In the genomic region with DNA sequence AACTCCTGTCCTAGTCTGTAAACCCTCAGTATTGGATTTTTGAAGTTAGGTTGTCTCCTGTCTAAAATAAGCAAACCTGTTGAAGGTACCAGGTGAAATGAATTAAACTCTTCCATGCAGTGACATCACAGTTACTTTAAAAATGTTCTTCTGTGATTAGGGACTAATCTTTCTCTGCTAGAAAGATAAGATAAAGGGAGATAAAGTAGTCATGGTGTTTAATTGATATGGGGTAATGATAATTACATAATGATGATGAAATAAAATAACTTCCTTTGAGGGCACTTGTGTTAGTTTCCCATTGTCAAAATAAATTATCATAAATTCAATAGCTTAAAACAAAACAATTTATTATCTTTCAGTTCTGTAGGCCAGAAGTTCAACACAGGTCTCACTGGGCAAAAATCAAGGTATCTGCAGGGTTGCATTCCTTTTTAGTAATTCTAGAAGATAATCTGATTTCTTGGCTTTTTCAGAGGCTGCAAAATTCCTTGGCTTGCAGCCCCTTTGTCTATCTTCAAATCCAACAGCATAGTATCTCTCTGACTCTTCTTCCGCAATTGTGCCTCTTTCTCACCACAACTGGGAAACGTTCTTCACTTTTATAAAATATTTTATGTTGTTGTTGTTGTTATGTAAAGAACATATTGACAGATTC, we compare ENCODE assay signal across 31 cellular contexts.
"Had no signal": no experiment of that assay in that cellular context is flagged by ENCODE, and none has a peak within 500 bp of the region (broad histone marks: within the 10 kb centered on the region; RNA-seq: fewer than 3 reads in every experiment).

No MANE protein-coding gene starts in this region.

- H3K27ac ChIP-seq: neural progenitor cell, ovary, parathyroid adenoma, psoas muscle, right lobe of liver, skin epidermis, spleen, suprapubic skin, testis, tibial artery, transverse colon, upper lobe of right lung, uterus had no signal

- H3K27ac Mint-ChIP-seq: naive thymus-derived CD8-positive, alpha-beta T cell; natural killer cell treated with Interleukin-12 subunit alpha and Interleukin-12 subunit beta and Interleukin-15 and Interleukin-18, amount 100 ng/mL, for 72 hours; neural progenitor cell; progenitor cell of endocrine pancreas; stimulated activated memory B cell treated with anti-CD40 and anti-IgM and Interleukin-4, amounts not matched to agents 10 μg/mL and 1 μg/mL and 100 μg/mL, for 72 hours; stimulated activated naive CD8-positive, alpha-beta T cell treated with anti-CD3 and anti-CD28 coated beads, Interleukin-15, amount 100 ng/mL, for 72 hours; type B pancreatic cell had no signal

- H3K36me3 Mint-ChIP-seq: naive thymus-derived CD8-positive, alpha-beta T cell; natural killer cell treated with Interleukin-12 subunit alpha and Interleukin-12 subunit beta and Interleukin-15 and Interleukin-18, amount 100 ng/mL, for 72 hours; neural progenitor cell; stimulated activated memory B cell treated with anti-CD40 and anti-IgM and Interleukin-4, amounts not matched to agents 10 μg/mL and 1 μg/mL and 100 μg/mL, for 72 hours; type B pancreatic cell had no signal

- H3K9me3 Mint-ChIP-seq: neural progenitor cell; stimulated activated memory B cell treated with anti-CD40 and anti-IgM and Interleukin-4, amounts not matched to agents 10 μg/mL and 1 μg/mL and 100 μg/mL, for 72 hours; stimulated activated naive CD8-positive, alpha-beta T cell treated with anti-CD3 and anti-CD28 coated beads, Interleukin-15, amount 100 ng/mL, for 72 hours; type B pancreatic cell had no signal

- H3K27me3 Mint-ChIP-seq: naive thymus-derived CD8-positive, alpha-beta T cell; natural killer cell treated with Interleukin-12 subunit alpha and Interleukin-12 subunit beta and Interleukin-15 and Interleukin-18, amount 100 ng/mL, for 72 hours; progenitor cell of endocrine pancreas; stimulated activated memory B cell treated with anti-CD40 and anti-IgM and Interleukin-4, amounts not matched to agents 10 μg/mL and 1 μg/mL and 100 μg/mL, for 72 hours; stimulated activated naive CD8-positive, alpha-beta T cell treated with anti-CD3 and anti-CD28 coated beads, Interleukin-15, amount 100 ng/mL, for 72 hours; type B pancreatic cell had no signal

- H3K4me2 ChIP-seq: neural progenitor cell, smooth muscle cell had no signal

- H3K4me3 Mint-ChIP-seq: naive thymus-derived CD8-positive, alpha-beta T cell; natural killer cell treated with Interleukin-12 subunit alpha and Interleukin-12 subunit beta and Interleukin-15 and Interleukin-18, amount 100 ng/mL, for 72 hours; neural progenitor cell; stimulated activated memory B cell treated with anti-CD40 and anti-IgM and Interleukin-4, amounts not matched to agents 10 μg/mL and 1 μg/mL and 100 μg/mL, for 72 hours; stimulated activated naive CD8-positive, alpha-beta T cell treated with anti-CD3 and anti-CD28 coated beads, Interleukin-15, amount 100 ng/mL, for 72 hours; type B pancreatic cell had no signal

- H3K4me1 Mint-ChIP-seq: naive thymus-derived CD8-positive, alpha-beta T cell; neural progenitor cell; stimulated activated memory B cell treated with anti-CD40 and anti-IgM and Interleukin-4, amounts not matched to agents 10 μg/mL and 1 μg/mL and 100 μg/mL, for 72 hours; stimulated activated naive CD8-positive, alpha-beta T cell treated with anti-CD3 and anti-CD28 coated beads, Interleukin-15, amount 100 ng/mL, for 72 hours had no signal

- H3K79me2 ChIP-seq: parathyroid adenoma had no signal

- H3K36me3 ChIP-seq: neural progenitor cell, ovary, right lobe of liver, spleen, suprapubic skin, tibial artery, transverse colon, upper lobe of right lung, uterus had no signal

- ATAC-seq: naive thymus-derived CD8-positive, alpha-beta T cell; natural killer cell treated with Interleukin-12 subunit alpha and Interleukin-12 subunit beta and Interleukin-15 and Interleukin-18, amount 100 ng/mL, for 72 hours; psoas muscle; right cardiac atrium; right lobe of liver; stimulated activated memory B cell treated with anti-CD40 and anti-IgM and Interleukin-4, amounts not matched to agents 10 μg/mL and 1 μg/mL and 100 μg/mL, for 72 hours; stimulated activated naive CD8-positive, alpha-beta T cell treated with anti-CD3 and anti-CD28 coated beads, Interleukin-15, amount 100 ng/mL, for 72 hours; stimulated activated naive CD8-positive, alpha-beta T cell treated with anti-CD3 and anti-CD28 coated beads, Interleukin-15, Interleukin-2, amounts not matched to agents 100 U/mL and 50 U/mL, for 24 hours; upper lobe of right lung had no signal

- H3K4me1 ChIP-seq: neural progenitor cell, parathyroid adenoma, psoas muscle, right lobe of liver, spleen, suprapubic skin, testis, tibial artery, transverse colon, upper lobe of right lung, uterus had no signal

- H3K9ac ChIP-seq: neural progenitor cell, parathyroid adenoma had no signal

- H3K27me3 ChIP-seq: neural progenitor cell, ovary, right lobe of liver, spleen, suprapubic skin, testis, tibial artery, transverse colon, upper lobe of right lung, uterus had no signal

- DNase-seq: naive thymus-derived CD8-positive, alpha-beta T cell; occipital lobe; ovary; posterior cingulate gyrus; psoas muscle; right cardiac atrium; right lobe of liver; spleen; stimulated activated CD4-positive, alpha-beta T cell treated with anti-CD3 and anti-CD28 coated beads, Interleukin-12 subunit alpha, Interleukin-12 subunit beta, amount 100 ng/mL, for 4 hours; stimulated activated CD4-positive, alpha-beta T cell treated with anti-CD3 and anti-CD28 coated beads, Interleukin-1b, Interleukin-23, amount 100 ng/mL, for 48 hours; stimulated activated CD4-positive, alpha-beta T cell treated with anti-CD3 and anti-CD28 coated beads, Interleukin-4, amount 100 ng/mL, for 1 hour; stimulated activated CD4-positive, alpha-beta T cell treated with anti-CD3 and anti-CD28 coated beads, Interleukin-4, amount 100 ng/mL, for 4 hours; stimulated activated CD8-positive, alpha-beta memory T cell treated with anti-CD3 and anti-CD28 coated beads, Interleukin-4, amount 100 ng/mL, for 48 hours; stimulated activated naive CD4-positive, alpha-beta T cell; stimulated activated naive CD8-positive, alpha-beta T cell treated with anti-CD3 and anti-CD28 coated beads, Interleukin-15, amount 100 ng/mL, for 72 hours; stimulated activated naive CD8-positive, alpha-beta T cell treated with anti-CD3 and anti-CD28 coated beads, Interleukin-15, Interleukin-2, amounts not matched to agents 100 U/mL and 50 U/mL, for 24 hours; substantia nigra; testis; tibial artery; transverse colon; upper lobe of right lung; uterus had no signal

- H3K4me3 ChIP-seq: neural progenitor cell, ovary, psoas muscle, right lobe of liver, skin epidermis, smooth muscle cell, spleen, suprapubic skin, testis, tibial artery, transverse colon, upper lobe of right lung, uterus had no signal
